In the genomic region with DNA sequence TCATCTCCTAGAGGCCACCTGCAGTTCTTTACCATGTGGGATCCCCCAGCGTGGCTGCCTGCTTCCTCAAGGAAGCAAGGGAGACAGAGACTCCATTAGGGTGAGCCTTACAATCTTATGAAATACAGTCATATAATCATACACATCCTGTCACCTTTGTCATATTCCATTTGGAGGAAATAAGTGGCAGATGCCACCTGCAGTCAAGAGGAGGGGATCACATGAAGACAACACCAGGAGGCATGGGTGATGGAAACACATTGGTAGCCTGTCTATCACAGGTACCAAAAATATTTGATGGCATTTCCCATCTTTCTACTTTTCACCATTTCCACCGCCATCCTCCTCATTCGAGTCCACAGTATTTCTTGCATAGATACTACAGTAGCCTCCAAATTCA, we compare ENCODE assay signal across 18 cellular contexts. TPM values are rescaled to one million over a fixed set of nuclear protein-coding genes. Genes with fewer than 3 reads are reported as not detected.
DNase-seq lines count a peak whose midpoint lies in the region; ATAC-seq and TF ChIP-seq lines count a peak whose summit lies in the region.
"Had no signal": no experiment of that assay in that cellular context is flagged by ENCODE, and none has a peak within 500 bp of the region (broad histone marks: within the 10 kb centered on the region; RNA-seq: fewer than 3 reads in every experiment).

No MANE protein-coding gene starts in this region.

- H3K4me1 ChIP-seq in GM23248 (ENCODE audit: insufficient read depth) (peaks cover 20% of the 10 kb centered on the region), mucosa of descending colon (ENCODE audit: low read depth) (no peaks in the 10 kb centered on the region)
- H3K4me1 ChIP-seq: testis had no signal

- H3K4me3 Mint-ChIP-seq in activated naive CD4-positive, alpha-beta T cell treated with anti-CD3 and anti-CD28 coated beads, Interleukin-2, amount 50 U/mL, for 24 hours, result no peak overlapping the region

- peaks cover 16% of the 10 kb centered on the region for H3F3A ChIP-seq in GM23248 (ENCODE audit: insufficient read depth)

- ATAC-seq in mucosa of descending colon, result peak; percentile 60
- ATAC-seq in GM19397 (IDR thresholded peaks at IDR 0.05; ENCODE audit: unreplicated experiment), result no peak

- peak overlapping the region; percentile 23; the same call in 1 of the 2 replicates for H3K9ac ChIP-seq in GM23248
- H3K9ac ChIP-seq: KMS-11 had no signal

- 0 out of 2 replicates have a peak overlapping the region, but pooled peaks have one; percentile 22 for H3K27ac ChIP-seq in GM23248
- H3K27ac ChIP-seq: adrenal gland, cardiac muscle cell, esophagus muscularis mucosa, HL-60, KMS-11, testis had no signal

- no peak for DNase-seq in activated naive CD4-positive, alpha-beta T cell treated with anti-CD3 and anti-CD28 coated beads, Interleukin-2, amount 50 U/mL, for 16 hours
- DNase-seq in GM23248, result no peak
- peak; percentile 23 for DNase-seq in RPMI8226
- no peak for DNase-seq in mucosa of descending colon
- DNase-seq in stimulated activated CD4-positive, alpha-beta T cell treated with anti-CD3 and anti-CD28 coated beads, Interleukin-2, amount 100 ng/mL, for 48 hours, result no peak
- DNase-seq in GM10248 (ENCODE audit: extremely low spot score), result no peak
- DNase-seq: activated CD4-positive, CD25-positive, alpha-beta regulatory T cell; activated CD8-positive, alpha-beta memory T cell treated with anti-CD3 and anti-CD28 coated beads, Interleukin-2, amount 50 U/mL, for 48 hours; posterior cingulate gyrus; SHP77 treated with DMSO at 0.1 percent for 48 hours; testis had no signal

- H3K9me3 ChIP-seq in GM23248 (ENCODE audit: low read depth) (no peaks in the 10 kb centered on the region), mucosa of descending colon (no peaks in the 10 kb centered on the region)
- H3K9me3 ChIP-seq: adrenal gland, esophagus muscularis mucosa, testis had no signal

- no peak overlapping the region for H2AFZ ChIP-seq in GM23248

- no peaks in the 10 kb centered on the region for H4K20me1 ChIP-seq in GM23248 (ENCODE audit: insufficient read depth)

- CTCF ChIA-PET in GM10248 (lab: Yijun Ruan, JAX), result no interaction called here

- H3K36me3 ChIP-seq in GM23248 (ENCODE audit: low read depth) (no peaks in the 10 kb centered on the region), mucosa of descending colon (ENCODE audit: low read depth) (no peaks in the 10 kb centered on the region)
- H3K36me3 ChIP-seq: adrenal gland, cardiac muscle cell, esophagus muscularis mucosa had no signal

- H3K27me3 ChIP-seq in GM23248 (replicated peaks; ENCODE audit: insufficient read depth), result peaks cover 23% of the 10 kb centered on the region
- H3K27me3 ChIP-seq: adrenal gland, cardiac muscle cell, esophagus muscularis mucosa, testis had no signal

- no peaks in the 10 kb centered on the region for H3K27me3 Mint-ChIP-seq in activated naive CD4-positive, alpha-beta T cell treated with anti-CD3 and anti-CD28 coated beads, Interleukin-2, amount 50 U/mL, for 24 hours

- TF ChIP-seq CTCF in mucosa of descending colon (IDR thresholded peaks at IDR 0.05) (no peak), GM10248 (IDR thresholded peaks at IDR 0.05; ENCODE audit: control extremely low read depth, extremely low read depth, low read depth, missing control alignments) (no peak)

- in situ Hi-C loops in GM23248 (cut with MboI), result no loop called here

- H3K4me2 ChIP-seq in GM23248 (ENCODE audit: unreplicated experiment), result no peak overlapping the region
- H3K4me2 ChIP-seq: KMS-11 had no signal

- intact Hi-C loops in mucosa of descending colon (cut with DNase I, micrococcal nuclease), result no loop called here

- peaks cover 57% of the 10 kb centered on the region for H3K4me1 Mint-ChIP-seq in activated naive CD4-positive, alpha-beta T cell treated with anti-CD3 and anti-CD28 coated beads, Interleukin-2, amount 50 U/mL, for 24 hours

- H3K36me3 Mint-ChIP-seq in activated naive CD4-positive, alpha-beta T cell treated with anti-CD3 and anti-CD28 coated beads, Interleukin-2, amount 50 U/mL, for 24 hours, result no peaks in the 10 kb centered on the region

- POLR2A ChIA-PET in GM10248 (lab: Yijun Ruan, JAX), result no interaction called here

- no peak overlapping the region for H3K4me3 ChIP-seq in GM23248
- H3K4me3 ChIP-seq in mucosa of descending colon, result no peak overlapping the region
- H3K4me3 ChIP-seq: adrenal gland, cardiac muscle cell, esophagus muscularis mucosa, testis had no signal

- peak overlapping the region; percentile 20 for H3K27ac Mint-ChIP-seq in activated naive CD4-positive, alpha-beta T cell treated with anti-CD3 and anti-CD28 coated beads, Interleukin-2, amount 50 U/mL, for 24 hours

- WGBS in GM23248 (ENCODE audit: low coverage in 1 of 2, low lambda C conversion rate in 2 of 2, missing lambda C conversion rate in 2 of 2), 2 experiments, result 96% methylated on average over 3 of the region's 3 CpGs

- H3K9me2 ChIP-seq in GM23248 (ENCODE audit: insufficient read depth), result no peaks in the 10 kb centered on the region

- no peaks in the 10 kb centered on the region for H3K9me3 Mint-ChIP-seq in activated naive CD4-positive, alpha-beta T cell treated with anti-CD3 and anti-CD28 coated beads, Interleukin-2, amount 50 U/mL, for 24 hours

- no peaks in the 10 kb centered on the region for H3K79me2 ChIP-seq in GM23248 (ENCODE audit: insufficient read depth)

RNA-seq across cellular contexts. Expression of a gene that starts 15.3 kb away (rescaled TPM):
- 16.8 and 21.0 TPM in 2 replicates for total RNA-seq in GM23248 (2014; rRNA removed; shearing (Covaris generic))
- 8.7 and 9.0 TPM in 2 replicates for polyA plus RNA-seq in GM23248 (2016; fragmentation: Nextera tagmentation; extraction: Ambion mirVana)
- total RNA-seq in mucosa of descending colon, result 100 to 1,000 TPM in 1 of 3 donors, 10 to 100 TPM in 2; 79.4 to 110 (median 98.4) TPM

RNA-seq across cellular contexts. Expression of a gene that starts 53.2 kb away (rescaled TPM):
- total RNA-seq in GM23248 (2014; rRNA removed; shearing (Covaris generic)), result 0.38 and 1.8 TPM in 2 replicates
- polyA plus RNA-seq in GM23248 (2016; fragmentation: Nextera tagmentation; extraction: Ambion mirVana), result 0.32 and 1.1 TPM in 2 replicates
- 10 to 100 TPM; 16.1 to 44.8 (median 19.5) TPM for total RNA-seq in mucosa of descending colon
- total RNA-seq: cardiac muscle cell had no signal
